Comparison of ENCODE assay signal across 24 cellular contexts in the genomic region with DNA sequence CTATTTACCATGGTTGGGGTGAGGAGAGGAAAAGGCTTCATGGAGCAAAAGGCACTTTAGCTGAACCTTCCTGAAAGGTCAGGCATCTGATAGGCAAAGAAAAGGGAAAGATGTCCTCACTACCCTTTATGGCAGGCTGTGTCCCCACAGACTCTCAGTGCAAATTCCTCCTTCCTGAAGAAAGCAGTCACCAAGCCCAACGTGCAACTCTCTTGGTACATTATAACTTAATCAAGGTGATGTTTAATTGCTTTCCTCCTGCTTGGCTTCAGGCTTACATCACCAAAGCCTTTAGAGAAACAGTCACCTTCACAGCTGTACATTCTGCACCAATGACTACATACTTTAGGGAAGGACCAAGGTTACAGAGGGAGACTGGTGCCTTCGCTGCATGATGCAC. TPM values are rescaled to one million over a fixed set of nuclear protein-coding genes. Genes with fewer than 3 reads are reported as not detected.
DNase-seq lines count a peak whose midpoint lies in the region; ATAC-seq, FAIRE-seq and TF ChIP-seq lines count a peak whose summit lies in the region.
"Had no signal": no experiment of that assay in that cellular context is flagged by ENCODE, and none has a peak within 500 bp of the region (broad histone marks: within the 10 kb centered on the region; RNA-seq: fewer than 3 reads in every experiment).

No MANE protein-coding gene starts in this region.

- POLR2A ChIA-PET in CD4-positive, alpha-beta T cell (lab: Charles Lee), result no interaction called here

- no peak for TF ChIP-seq EP300 in esophagus muscularis mucosa (IDR thresholded peaks at IDR 0.05)

- H3K27ac ChIP-seq in left ventricle myocardium inferior (replicated peaks), result peak overlapping the region; percentile 32
- H3K27ac ChIP-seq in CD4-positive, alpha-beta T cell (ENCODE audit: low read depth, low read length), result no peak overlapping the region
- H3K27ac ChIP-seq in esophagus muscularis mucosa (replicated peaks in 1 of 4), result no peak overlapping the region
- H3K27ac ChIP-seq in small intestine (ENCODE audit: low read depth in 1 of 2, low read length in 1 of 2), result no peak overlapping the region
- H3K27ac ChIP-seq: BLaER1 had no signal

- peaks cover 28% of the 10 kb centered on the region for H3K27me3 Mint-ChIP-seq in CD4-positive, alpha-beta T cell

- no peaks in the 10 kb centered on the region for H3K36me3 ChIP-seq in left ventricle myocardium inferior
- H3K36me3 ChIP-seq in esophagus muscularis mucosa, result no peaks in the 10 kb centered on the region
- no peaks in the 10 kb centered on the region for H3K36me3 ChIP-seq in small intestine (ENCODE audit: control insufficient read depth in 2 of 2, insufficient read depth in 2 of 2, low read length in 2 of 2)
- H3K36me3 ChIP-seq: BE2C, BLaER1 had no signal

- intact Hi-C loops in left ventricle myocardium inferior (cut with micrococcal nuclease) (no loop called here), left ventricle myocardium superior (cut with micrococcal nuclease) (no loop called here), esophagus muscularis mucosa (cut with DNase I) (no loop called here)
- intact Hi-C loops in CD4-positive, alpha-beta T cell (cut with DNase I, micrococcal nuclease), result no loop called here

- H3K4me1 Mint-ChIP-seq in CD4-positive, alpha-beta T cell (ENCODE audit: low read depth), result peaks cover 33% of the 10 kb centered on the region

- no peak for ATAC-seq in left ventricle myocardium superior
- ATAC-seq in CD4-positive, alpha-beta T cell (ENCODE audit: poor library complexity), result no peak
- ATAC-seq: CD8-positive, alpha-beta T cell had no signal

- CTCF ChIA-PET in CD4-positive, alpha-beta T cell (lab: Charles Lee), result interaction anchor here (1.4 to 1.6 kb wide), 2 partner anchors 87 to 112 kb away, joined by 3 to 4 read pairs; a partner anchor contains a TSS

- H3K4me1 ChIP-seq in left ventricle myocardium inferior (peaks cover 33% of the 10 kb centered on the region), esophagus muscularis mucosa (peaks cover 4 to 22% (median 22%) of the 10 kb centered on the region in 4 donors), small intestine (ENCODE audit: control insufficient read depth in 2 of 2, insufficient read depth in 1 of 2, low read depth in 1 of 2, low read length in 1 of 2) (peaks cover 4 to 7% of the 10 kb centered on the region in 2 donors)
- H3K4me1 ChIP-seq: BE2C, BLaER1 had no signal

- H3K27ac Mint-ChIP-seq in CD4-positive, alpha-beta T cell, result no peak overlapping the region
- H3K27ac Mint-ChIP-seq: CD14-positive monocyte; CD4-positive, CD25-positive, alpha-beta regulatory T cell; CD8-positive, alpha-beta T cell had no signal

- peak overlapping the region; percentile 51 for H3K4me3 Mint-ChIP-seq in CD4-positive, alpha-beta T cell
- H3K4me3 Mint-ChIP-seq: CD8-positive, alpha-beta T cell had no signal

- WGBS in esophagus muscularis mucosa, result 96% methylated on average over 2 of the region's 2 CpGs
- WGBS in small intestine, 3 donors, result 80 to 87% (median 82%) methylated on average over 2 of the region's 2 CpGs

- no peaks in the 10 kb centered on the region for H3K36me3 Mint-ChIP-seq in CD4-positive, alpha-beta T cell (ENCODE audit: low read depth)
- H3K36me3 Mint-ChIP-seq: CD4-positive, CD25-positive, alpha-beta regulatory T cell; CD8-positive, alpha-beta T cell had no signal

- FAIRE-seq in small intestine (lab: Jason Lieb, UNC), result no peak
- FAIRE-seq: A204.1, D721Med, G401.6, GM12891, GM19239 had no signal

- TF ChIP-seq POLR2A in esophagus muscularis mucosa (IDR thresholded peaks at IDR 0.05; ENCODE audit: low read depth), result no peak

- DNase-seq in left ventricle myocardium inferior, result no peak
- no peak for DNase-seq in left ventricle myocardium superior
- no peak for DNase-seq in CD4-positive, alpha-beta T cell
- DNase-seq in esophagus muscularis mucosa (ENCODE audit: extremely low spot score), result peak; percentile 60
- DNase-seq in small intestine, result no peak
- DNase-seq: 8988T; ACHN; BE2C; C1 segment of cervical spinal cord; Caco-2; Calu3; CD4-positive, CD25-positive, alpha-beta regulatory T cell; CD8-positive, alpha-beta T cell; DMS79 treated with DMSO at 0.1 percent for 48 hours; GF-D8 had no signal

- peaks cover 6% of the 10 kb centered on the region for H3K9me3 ChIP-seq in left ventricle myocardium inferior (replicated peaks)
- no peaks in the 10 kb centered on the region for H3K9me3 ChIP-seq in CD4-positive, alpha-beta T cell (ENCODE audit: control insufficient read depth, low read length)
- H3K9me3 ChIP-seq in esophagus muscularis mucosa, result no peaks in the 10 kb centered on the region
- H3K9me3 ChIP-seq in small intestine (ENCODE audit: control insufficient read depth, low read depth), result no peaks in the 10 kb centered on the region
- H3K9me3 ChIP-seq: Caco-2 had no signal

- no peaks in the 10 kb centered on the region for H3K9me3 Mint-ChIP-seq in CD4-positive, alpha-beta T cell
- H3K9me3 Mint-ChIP-seq: CD8-positive, alpha-beta T cell had no signal

- TF ChIP-seq CTCF in left ventricle myocardium inferior (IDR thresholded peaks at IDR 0.05; ENCODE audit: borderline replicate concordance) (no peak), esophagus muscularis mucosa (IDR thresholded peaks at IDR 0.05) (no peak)
- TF ChIP-seq CTCF in CD4-positive, alpha-beta T cell (IDR thresholded peaks at IDR 0.05), result no peak

- H3K4me3 ChIP-seq in left ventricle myocardium inferior (no peak overlapping the region), esophagus muscularis mucosa (no peak overlapping the region), small intestine (ENCODE audit: low read depth in 1 of 2, low read length in 2 of 2) (no peak overlapping the region)
- H3K4me3 ChIP-seq: BLaER1 had no signal

- H3K27me3 ChIP-seq in left ventricle myocardium inferior (ENCODE audit: low read depth) (peaks cover 8% of the 10 kb centered on the region), esophagus muscularis mucosa (peaks cover 0 to 35% (median 10%) of the 10 kb centered on the region in 4 donors), small intestine (ENCODE audit: control insufficient read depth in 2 of 2, insufficient read depth in 2 of 2, low read length in 2 of 2) (peaks cover 0 to 1% of the 10 kb centered on the region in 2 donors)
- H3K27me3 ChIP-seq in CD4-positive, alpha-beta T cell (ENCODE audit: control insufficient read depth, insufficient read depth, low read length), result no peaks in the 10 kb centered on the region
- H3K27me3 ChIP-seq: BLaER1 had no signal

RNA-seq across cellular contexts. Expression of a gene that starts 2.1 kb away (rescaled TPM):
- 285 TPM for total RNA-seq in left ventricle myocardium inferior
- total RNA-seq in left ventricle myocardium superior, result 272 TPM
- total RNA-seq in CD4-positive, alpha-beta T cell, result 1 to 10 TPM; 2.5 to 2.8 TPM
- 1 to 10 TPM; 5.3 to 7.2 (median 6.3) TPM for total RNA-seq in esophagus muscularis mucosa
- 10 to 100 TPM in 2 of 3 donors, 1 to 10 TPM in 1; 9.3 to 24.0 (median 19.5) TPM for polyA plus RNA-seq in small intestine
- total RNA-seq: A673 had no signal
- polyA plus RNA-seq: AG04450, CD14-positive monocyte had no signal

Comparison
In these comparisons a context has a peak if more than half of its experiments do, and no peak if none do; other contexts are left out.
1. RNA of a gene that starts 2.1 kb away (total RNA-seq): 285 TPM in left ventricle myocardium inferior (single experiment) and 272 TPM in left ventricle myocardium superior (single experiment); 5.3 to 7.2 TPM in esophagus muscularis mucosa and 2.5 to 2.8 TPM in CD4-positive, alpha-beta T cell; every median in the first group is over 10 times any median in the second.